Comparison of ENCODE assay signal across 25 cellular contexts in the genomic region with DNA sequence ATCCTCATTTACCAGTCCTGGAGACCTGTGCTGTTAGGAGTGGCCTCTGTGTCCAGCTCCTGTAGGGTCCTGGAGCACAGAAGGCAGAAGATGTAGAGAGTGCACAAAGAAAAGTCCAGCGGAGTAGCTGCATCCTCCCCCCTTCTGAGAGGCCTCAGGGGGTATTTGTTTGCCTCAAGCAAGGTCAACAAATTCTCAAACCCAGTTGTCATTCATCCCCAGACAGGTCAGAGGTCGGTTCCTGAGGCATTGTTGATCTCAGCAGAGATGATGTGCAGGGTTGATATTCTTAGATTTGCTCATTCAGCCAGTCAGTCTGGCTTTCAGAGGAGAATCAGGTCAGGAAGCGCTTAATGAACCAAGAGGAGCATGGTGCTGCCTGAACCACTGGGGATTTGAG. TPM values are rescaled to one million over a fixed set of nuclear protein-coding genes. Genes with fewer than 3 reads are reported as not detected.
"Had no signal": no experiment of that assay in that cellular context is flagged by ENCODE, and none has a peak within 500 bp of the region (broad histone marks: within the 10 kb centered on the region; RNA-seq: fewer than 3 reads in every experiment).

No MANE protein-coding gene starts in this region.

- H3K27me3 Mint-ChIP-seq: dendritic cell treated with granulocyte-macrophage colony-stimulating factor and Interleukin-4, amounts not matched to agents 40 ng/mL and 50 ng/mL, for 4 days; natural killer cell treated with Interleukin-12 subunit alpha and Interleukin-12 subunit beta and Interleukin-15 and Interleukin-18, amount 100 ng/mL, for 72 hours had no signal

- ATAC-seq: heart right ventricle; left cardiac atrium; left ventricle myocardium superior; natural killer cell treated with Interleukin-12 subunit alpha and Interleukin-12 subunit beta and Interleukin-15 and Interleukin-18, amount 100 ng/mL, for 72 hours; stimulated activated naive B cell treated with anti-CD40 and anti-IgM and Interleukin-4, amounts not matched to agents 10 μg/mL and 1 μg/mL and 100 μg/mL, for 72 hours had no signal

- H3K4me1 Mint-ChIP-seq: stimulated activated naive B cell treated with anti-CD40 and anti-IgM and Interleukin-4, amounts not matched to agents 10 μg/mL and 1 μg/mL and 100 μg/mL, for 72 hours had no signal

- DNase-seq: cerebellar nuclear complex; erythroblast; foreskin melanocyte; heart right ventricle; hypothalamus; left cardiac atrium; left ventricle myocardium superior; mesenchymal stem cell; midbrain; sigmoid colon; stimulated activated CD4-positive, alpha-beta T cell treated with anti-CD3 and anti-CD28 coated beads, Interleukin-2, amount 100 ng/mL, for 24 hours; stimulated activated CD4-positive, alpha-beta T cell treated with anti-CD3 and anti-CD28 coated beads, Interleukin-4, amount 100 ng/mL, for 4 hours; stimulated activated naive B cell treated with anti-CD40 and anti-IgM and Interleukin-4, amounts not matched to agents 10 μg/mL and 1 μg/mL and 100 μg/mL, for 72 hours; stomach; substantia nigra had no signal

- H3K27ac ChIP-seq: heart right ventricle, right atrium auricular region, sigmoid colon, skin epidermis, stomach, thoracic aorta had no signal

- H3K4me3 Mint-ChIP-seq: dendritic cell treated with granulocyte-macrophage colony-stimulating factor and Interleukin-4, amounts not matched to agents 40 ng/mL and 50 ng/mL, for 4 days; natural killer cell treated with Interleukin-12 subunit alpha and Interleukin-12 subunit beta and Interleukin-15 and Interleukin-18, amount 100 ng/mL, for 72 hours; stimulated activated naive B cell treated with anti-CD40 and anti-IgM and Interleukin-4, amounts not matched to agents 10 μg/mL and 1 μg/mL and 100 μg/mL, for 72 hours had no signal

- H3K4me3 ChIP-seq: heart right ventricle, lung, right atrium auricular region, sigmoid colon, skin epidermis, stomach, thoracic aorta had no signal

- H3K36me3 ChIP-seq: heart right ventricle, right atrium auricular region, sigmoid colon, stomach, thoracic aorta had no signal

- H3K27ac Mint-ChIP-seq: dendritic cell treated with granulocyte-macrophage colony-stimulating factor and Interleukin-4, amounts not matched to agents 40 ng/mL and 50 ng/mL, for 4 days; natural killer cell treated with Interleukin-12 subunit alpha and Interleukin-12 subunit beta and Interleukin-15 and Interleukin-18, amount 100 ng/mL, for 72 hours; stimulated activated naive B cell treated with anti-CD40 and anti-IgM and Interleukin-4, amounts not matched to agents 10 μg/mL and 1 μg/mL and 100 μg/mL, for 72 hours had no signal

- H3K9me3 Mint-ChIP-seq: dendritic cell treated with granulocyte-macrophage colony-stimulating factor and Interleukin-4, amounts not matched to agents 40 ng/mL and 50 ng/mL, for 4 days had no signal

- H3K9me3 ChIP-seq: right atrium auricular region, sigmoid colon, thoracic aorta had no signal

- H3K4me1 ChIP-seq: heart right ventricle, right atrium auricular region, sigmoid colon, stomach had no signal

- H3K36me3 Mint-ChIP-seq: natural killer cell treated with Interleukin-12 subunit alpha and Interleukin-12 subunit beta and Interleukin-15 and Interleukin-18, amount 100 ng/mL, for 72 hours; stimulated activated naive B cell treated with anti-CD40 and anti-IgM and Interleukin-4, amounts not matched to agents 10 μg/mL and 1 μg/mL and 100 μg/mL, for 72 hours had no signal

- H3K27me3 ChIP-seq: heart right ventricle, right atrium auricular region, sigmoid colon, stomach had no signal

RNA-seq across cellular contexts. Expression of a gene that starts 8.3 kb away (rescaled TPM):
- total RNA-seq: endothelial cell of umbilical vein; glomerular endothelial cell; natural killer cell treated with Interleukin-12 subunit alpha and Interleukin-12 subunit beta and Interleukin-15 and Interleukin-18, amount 100 ng/mL, for 72 hours; osteoblast; pulmonary artery endothelial cell; thoracic aorta had no signal
